ENCODE assay signal across 14 cellular contexts in genomic region chr6:18280084-18280483, GRCh38. TPM values are rescaled to one million over a fixed set of nuclear protein-coding genes. Genes with fewer than 3 reads are reported as not detected.
A peak's percentile ranks its signal among the peaks of the same experiment; 100 is the strongest.
DNase-seq lines count a peak whose midpoint lies in the region; ATAC-seq and TF ChIP-seq lines count a peak whose summit lies in the region.
"Had no signal": no experiment of that assay in that cellular context is flagged by ENCODE, and none has a peak within 500 bp of the region (broad histone marks: within the 10 kb centered on the region; RNA-seq: fewer than 3 reads in every experiment).

No MANE protein-coding gene starts in this region.

- H3K4me1 Mint-ChIP-seq in MCF 10A (ENCODE audit: insufficient read depth, unreplicated experiment), result no peaks in the 10 kb centered on the region

- POLR2A ChIA-PET in MCF 10A (lab: Yijun Ruan, JAX), result interaction anchor here (1.0 kb wide), 1 partner anchor 10 kb away, joined by 4 read pairs; no protein-coding TSS in a partner anchor

- TF ChIP-seq POLR2A in breast epithelium (IDR thresholded peaks at IDR 0.05) (no peak), spleen (IDR thresholded peaks at IDR 0.05) (no peak)

- DNase-seq in MCF 10A (ENCODE audit: unreplicated experiment), result peak; percentile 25
- no peak for DNase-seq in breast epithelium (ENCODE audit: low spot score in 2 of 2)
- peak; percentile 43 for DNase-seq in NCI-H2196 (lab: John Stamatoyannopoulos, UW; ENCODE audit: unreplicated experiment)
- DNase-seq in astrocyte of the hippocampus (ENCODE audit: low read depth, low spot score), result peak; percentile 42
- no peak for DNase-seq in NCI-H2081 treated with DMSO at 0.1 percent for 48 hours (lab: John Stamatoyannopoulos, UW)
- no peak for DNase-seq in spleen
- DNase-seq: effector memory CD8-positive, alpha-beta T cell; NCI-H774 had no signal

- no peaks in the 10 kb centered on the region for H3K36me3 Mint-ChIP-seq in MCF 10A (ENCODE audit: insufficient read depth, unreplicated experiment)
- H3K36me3 Mint-ChIP-seq: WTC11 had no signal

- peaks cover 29% of the 10 kb centered on the region for H3K27me3 Mint-ChIP-seq in MCF 10A (ENCODE audit: insufficient read depth, unreplicated experiment)

- H3K4me1 ChIP-seq in breast epithelium (peaks cover 0 to 7% of the 10 kb centered on the region in 2 donors), skeletal muscle tissue (ENCODE audit: control insufficient read depth in 3 of 3, insufficient read depth in 3 of 3, low read length in 3 of 3) (peaks cover 10 to 13% (median 11%) of the 10 kb centered on the region in 3 donors), spleen (peaks cover 0 to 13% (median 10%) of the 10 kb centered on the region in 6 donors)

- H3K4me3 Mint-ChIP-seq in MCF 10A (ENCODE audit: unreplicated experiment), result no peak overlapping the region
- H3K4me3 Mint-ChIP-seq: effector memory CD8-positive, alpha-beta T cell; WTC11 had no signal

- WGBS in spleen, 5 donors, result 51 to 71% (median 70%) methylated on average over 6 of the region's 6 CpGs

- H3K27ac ChIP-seq in breast epithelium (no peak overlapping the region), skeletal muscle tissue (ENCODE audit: low read depth, low read length) (no peak overlapping the region), spleen (no peak overlapping the region)
- H3K27ac ChIP-seq: ascending aorta had no signal

- no peak overlapping the region for H3K4me3 ChIP-seq in breast epithelium
- H3K4me3 ChIP-seq in skeletal muscle tissue (ENCODE audit: low read length in 3 of 3), result peak overlapping the region; percentile 21 to 43 (median 35)
- H3K4me3 ChIP-seq in spleen, result no peak overlapping the region
- H3K4me3 ChIP-seq: ascending aorta had no signal

- intact Hi-C loops in MCF 10A (cut with micrococcal nuclease), result no loop called here
- intact Hi-C loops in breast epithelium (cut with DNase I; ENCODE audit: low total_unique reads), result no loop called here
- intact Hi-C loops in spleen (cut with DNase I; ENCODE audit: low total_unique reads), result no loop called here

- H3K36me3 ChIP-seq in breast epithelium, result no peaks in the 10 kb centered on the region
- H3K36me3 ChIP-seq in skeletal muscle tissue (ENCODE audit: control insufficient read depth in 3 of 3, insufficient read depth in 3 of 3, low read length in 3 of 3), result peaks cover 0 to 2% (median 0%) of the 10 kb centered on the region in 3 donors
- H3K36me3 ChIP-seq in spleen, result no peaks in the 10 kb centered on the region
- H3K36me3 ChIP-seq: ascending aorta had no signal

- CTCF ChIA-PET in MCF 10A (lab: Yijun Ruan, JAX), result interaction anchor here (0.6 kb wide), 2 partner anchors 19 to 224 kb away, joined by 3 to 4 read pairs; no protein-coding TSS in a partner anchor

- BruUV-seq in MCF 10A (replicated peaks; lab: Mats Ljungman, UMichigan), result no TSS peak

- H3K27me3 ChIP-seq in breast epithelium, result peaks cover 0 to 32% of the 10 kb centered on the region in 2 donors
- H3K27me3 ChIP-seq in skeletal muscle tissue (ENCODE audit: control insufficient read depth in 3 of 3, insufficient read depth in 3 of 3, low read length in 3 of 3), result peaks cover 4 to 7% (median 5%) of the 10 kb centered on the region in 3 donors
- peaks cover 0 to 67% (median 25%) of the 10 kb centered on the region in 7 donors for H3K27me3 ChIP-seq in spleen (replicated peaks in 1 of 7)

- H3K27ac Mint-ChIP-seq in MCF 10A (ENCODE audit: low read depth, unreplicated experiment), result no peak overlapping the region
- H3K27ac Mint-ChIP-seq: effector memory CD8-positive, alpha-beta T cell; WTC11 had no signal

- H3K9me3 Mint-ChIP-seq in MCF 10A (ENCODE audit: unreplicated experiment), result no peaks in the 10 kb centered on the region
- H3K9me3 Mint-ChIP-seq: effector memory CD8-positive, alpha-beta T cell had no signal

- ATAC-seq in HG03159 (IDR thresholded peaks at IDR 0.05; ENCODE audit: unreplicated experiment), result no peak
- ATAC-seq: effector memory CD8-positive, alpha-beta T cell; HCT116; left lobe of liver; WTC11 had no signal

- H3K9ac ChIP-seq in skeletal muscle tissue (ENCODE audit: low read depth in 1 of 3, low read length in 3 of 3), result peak overlapping the region in 1 of 3 donors; percentile 16

- no peaks in the 10 kb centered on the region for H3K9me3 ChIP-seq in breast epithelium
- no peaks in the 10 kb centered on the region for H3K9me3 ChIP-seq in skeletal muscle tissue (ENCODE audit: control insufficient read depth in 3 of 3, low read length in 3 of 3)
- no peaks in the 10 kb centered on the region for H3K9me3 ChIP-seq in spleen
- H3K9me3 ChIP-seq: ascending aorta had no signal

- no peak for TF ChIP-seq CTCF in MCF 10A (IDR thresholded peaks at IDR 0.05; ENCODE audit: unreplicated experiment)
- no peak for TF ChIP-seq CTCF in breast epithelium (IDR thresholded peaks at IDR 0.05)
- TF ChIP-seq CTCF in spleen (IDR thresholded peaks at IDR 0.05 in 8 of 11, conservative IDR thresholded peaks at IDR 0.05 in 3 of 11), result no peak

RNA-seq across cellular contexts. Expression of gene DEK, which starts 15.8 kb away (rescaled TPM):
- total RNA-seq in MCF 10A (2022) (118 and 148 TPM in 2 replicates), breast epithelium (100 to 1,000 TPM; 107 to 162 (median 125) TPM), skeletal muscle tissue (64.2 TPM), spleen (100 to 1,000 TPM in 2 of 7 donors, 10 to 100 TPM in 5; 67.4 to 133 (median 79.3) TPM)
- 10 to 100 TPM; 27.4 to 52.4 (median 43.1) TPM for polyA plus RNA-seq in spleen

Comparison
In these comparisons a context has a peak if more than half of its experiments do, and no peak if none do; other contexts are left out.
1. DNase-seq: peak in MCF 10A (single experiment), NCI-H2196 (single experiment) and astrocyte of the hippocampus (single experiment); none in breast epithelium (0 of 2), NCI-H2081 treated with DMSO at 0.1 percent for 48 hours (single experiment) and spleen (single experiment).
2. H3K4me3 ChIP-seq: peak in skeletal muscle tissue (3 of 3); none in breast epithelium (0 of 3) and spleen (0 of 8).